In the genomic region with DNA sequence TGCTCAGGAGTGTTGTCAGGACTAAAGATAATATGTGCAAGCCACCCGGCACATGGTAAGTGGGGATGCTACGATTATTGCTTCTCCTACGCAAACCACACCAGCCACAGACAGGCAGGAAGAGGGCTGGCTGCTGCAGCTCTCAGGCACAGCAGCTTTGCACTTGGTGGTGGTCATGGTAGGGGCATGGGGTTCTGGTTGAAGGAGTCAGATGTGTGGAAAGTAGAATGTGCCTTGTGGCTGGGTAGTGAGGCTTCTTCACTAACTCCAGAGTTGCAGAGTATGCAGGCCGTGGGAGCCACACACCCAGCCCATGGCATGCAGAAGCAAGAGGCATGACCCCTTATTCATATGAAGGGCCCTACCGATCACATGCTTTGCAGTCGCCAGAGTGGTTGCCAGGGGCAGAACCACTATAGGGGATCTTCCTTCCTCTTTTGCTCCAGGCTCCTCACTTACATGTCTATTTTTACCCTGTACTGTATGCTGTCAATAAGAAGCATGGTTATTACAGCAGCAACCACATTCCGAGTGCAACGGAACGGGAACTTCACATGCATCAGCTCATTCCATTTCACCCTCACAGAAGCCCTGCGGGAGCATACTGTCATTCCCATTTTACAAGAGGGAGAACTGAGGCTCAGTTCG, we compare ENCODE assay signal across 1 cellular context.
TF ChIP-seq lines count a peak whose summit lies in the region.

No MANE protein-coding gene starts in this region.

TF ChIP-seq in GM12878, 131 proteins besides CTCF, POLR2A, EP300 and RAD21 (continued from another document and continues in another):
- TF ChIP-seq ZBTB40 (IDR thresholded peaks at IDR 0.05; ENCODE audit: borderline replicate concordance) = no peak
- no peak for TF ChIP-seq EZH2 (IDR thresholded peaks at IDR 0.05; ENCODE audit: borderline replicate concordance, control insufficient read depth, low read depth, low read length)
- TF ChIP-seq PAX8 (IDR thresholded peaks at IDR 0.05) = no peak
- no peak for TF ChIP-seq FOS (IDR thresholded peaks at IDR 0.05; ENCODE audit: borderline replicate concordance, extremely low read depth, insufficient read length)
- peak; percentile 86 for TF ChIP-seq IKZF1 (conservative IDR thresholded peaks at IDR 0.05)
- TF ChIP-seq SREBF2 (IDR thresholded peaks at IDR 0.05; ENCODE audit: low read length) = no peak
- no peak for TF ChIP-seq RBBP5 (conservative IDR thresholded peaks at IDR 0.05)
- no peak for TF ChIP-seq HDAC2 (IDR thresholded peaks at IDR 0.05)
- no peak for TF ChIP-seq KLF5 (IDR thresholded peaks at IDR 0.05; ENCODE audit: partially characterized antibody)
- 0 out of 2 replicates have a peak, but pooled peaks have one; percentile 33 for TF ChIP-seq ZBED1 (IDR thresholded peaks at IDR 0.05; ENCODE audit: borderline replicate concordance)
- TF ChIP-seq, protein P1, sequence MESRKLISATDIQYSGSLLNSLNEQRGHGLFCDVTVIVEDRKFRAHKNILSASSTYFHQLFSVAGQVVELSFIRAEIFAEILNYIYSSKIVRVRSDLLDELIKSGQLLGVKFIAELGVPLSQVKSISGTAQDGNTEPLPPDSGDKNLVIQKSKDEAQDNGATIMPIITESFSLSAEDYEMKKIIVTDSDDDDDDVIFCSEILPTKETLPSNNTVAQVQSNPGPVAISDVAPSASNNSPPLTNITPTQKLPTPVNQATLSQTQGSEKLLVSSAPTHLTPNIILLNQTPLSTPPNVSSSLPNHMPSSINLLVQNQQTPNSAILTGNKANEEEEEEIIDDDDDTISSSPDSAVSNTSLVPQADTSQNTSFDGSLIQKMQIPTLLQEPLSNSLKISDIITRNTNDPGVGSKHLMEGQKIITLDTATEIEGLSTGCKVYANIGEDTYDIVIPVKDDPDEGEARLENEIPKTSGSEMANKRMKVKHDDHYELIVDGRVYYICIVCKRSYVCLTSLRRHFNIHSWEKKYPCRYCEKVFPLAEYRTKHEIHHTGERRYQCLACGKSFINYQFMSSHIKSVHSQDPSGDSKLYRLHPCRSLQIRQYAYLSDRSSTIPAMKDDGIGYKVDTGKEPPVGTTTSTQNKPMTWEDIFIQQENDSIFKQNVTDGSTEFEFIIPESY (IDR thresholded peaks at IDR 0.05) = no peak
- no peak for TF ChIP-seq CEBPZ (IDR thresholded peaks at IDR 0.05; ENCODE audit: low read depth, low read length)
- TF ChIP-seq CBFB (IDR thresholded peaks at IDR 0.05; ENCODE audit: low read depth) = peak; percentile 88
- TF ChIP-seq ZNF207 (IDR thresholded peaks at IDR 0.05; ENCODE audit: borderline replicate concordance) = no peak
- TF ChIP-seq SIX5 (IDR thresholded peaks at IDR 0.05; ENCODE audit: low read depth, low read length, severe bottlenecking) = no peak
- TF ChIP-seq JUND (IDR thresholded peaks at IDR 0.05; ENCODE audit: low read depth, low read length) = no peak
- peak; percentile 85 for TF ChIP-seq DPF2 (IDR thresholded peaks at IDR 0.05)
- no peak for TF ChIP-seq E2F4 (IDR thresholded peaks at IDR 0.05; ENCODE audit: low read depth, low read length)
- TF ChIP-seq EGR1 (IDR thresholded peaks at IDR 0.05; ENCODE audit: borderline replicate concordance in 1 of 2, low read depth in 2 of 2, low read length in 2 of 2) = peak in 1 of 2 experiments; percentile 68; a peak in 2 of 3 replicates
- TF ChIP-seq, protein P2, sequence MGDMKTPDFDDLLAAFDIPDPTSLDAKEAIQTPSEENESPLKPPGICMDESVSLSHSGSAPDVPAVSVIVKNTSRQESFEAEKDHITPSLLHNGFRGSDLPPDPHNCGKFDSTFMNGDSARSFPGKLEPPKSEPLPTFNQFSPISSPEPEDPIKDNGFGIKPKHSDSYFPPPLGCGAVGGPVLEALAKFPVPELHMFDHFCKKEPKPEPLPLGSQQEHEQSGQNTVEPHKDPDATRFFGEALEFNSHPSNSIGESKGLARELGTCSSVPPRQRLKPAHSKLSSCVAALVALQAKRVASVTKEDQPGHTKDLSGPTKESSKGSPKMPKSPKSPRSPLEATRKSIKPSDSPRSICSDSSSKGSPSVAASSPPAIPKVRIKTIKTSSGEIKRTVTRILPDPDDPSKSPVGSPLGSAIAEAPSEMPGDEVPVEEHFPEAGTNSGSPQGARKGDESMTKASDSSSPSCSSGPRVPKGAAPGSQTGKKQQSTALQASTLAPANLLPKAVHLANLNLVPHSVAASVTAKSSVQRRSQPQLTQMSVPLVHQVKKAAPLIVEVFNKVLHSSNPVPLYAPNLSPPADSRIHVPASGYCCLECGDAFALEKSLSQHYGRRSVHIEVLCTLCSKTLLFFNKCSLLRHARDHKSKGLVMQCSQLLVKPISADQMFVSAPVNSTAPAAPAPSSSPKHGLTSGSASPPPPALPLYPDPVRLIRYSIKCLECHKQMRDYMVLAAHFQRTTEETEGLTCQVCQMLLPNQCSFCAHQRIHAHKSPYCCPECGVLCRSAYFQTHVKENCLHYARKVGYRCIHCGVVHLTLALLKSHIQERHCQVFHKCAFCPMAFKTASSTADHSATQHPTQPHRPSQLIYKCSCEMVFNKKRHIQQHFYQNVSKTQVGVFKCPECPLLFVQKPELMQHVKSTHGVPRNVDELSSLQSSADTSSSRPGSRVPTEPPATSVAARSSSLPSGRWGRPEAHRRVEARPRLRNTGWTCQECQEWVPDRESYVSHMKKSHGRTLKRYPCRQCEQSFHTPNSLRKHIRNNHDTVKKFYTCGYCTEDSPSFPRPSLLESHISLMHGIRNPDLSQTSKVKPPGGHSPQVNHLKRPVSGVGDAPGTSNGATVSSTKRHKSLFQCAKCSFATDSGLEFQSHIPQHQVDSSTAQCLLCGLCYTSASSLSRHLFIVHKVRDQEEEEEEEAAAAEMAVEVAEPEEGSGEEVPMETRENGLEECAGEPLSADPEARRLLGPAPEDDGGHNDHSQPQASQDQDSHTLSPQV (IDR thresholded peaks at IDR 0.05) = no peak
- TF ChIP-seq MTA3 (IDR thresholded peaks at IDR 0.05; ENCODE audit: borderline replicate concordance, low read length) = peak; percentile 73; the same call in 1 of the 2 replicates
- TF ChIP-seq LARP7 (IDR thresholded peaks at IDR 0.05) = no peak
- TF ChIP-seq CUX1 (IDR thresholded peaks at IDR 0.05; ENCODE audit: insufficient replicate concordance, low read depth, low read length) = peak; percentile 35
- no peak for TF ChIP-seq ZNF384 (IDR thresholded peaks at IDR 0.05; ENCODE audit: borderline replicate concordance, low read depth, low read length)
- peak; percentile 99 for TF ChIP-seq RUNX3 (IDR thresholded peaks at IDR 0.05; ENCODE audit: low read length)
- TF ChIP-seq, protein P3, sequence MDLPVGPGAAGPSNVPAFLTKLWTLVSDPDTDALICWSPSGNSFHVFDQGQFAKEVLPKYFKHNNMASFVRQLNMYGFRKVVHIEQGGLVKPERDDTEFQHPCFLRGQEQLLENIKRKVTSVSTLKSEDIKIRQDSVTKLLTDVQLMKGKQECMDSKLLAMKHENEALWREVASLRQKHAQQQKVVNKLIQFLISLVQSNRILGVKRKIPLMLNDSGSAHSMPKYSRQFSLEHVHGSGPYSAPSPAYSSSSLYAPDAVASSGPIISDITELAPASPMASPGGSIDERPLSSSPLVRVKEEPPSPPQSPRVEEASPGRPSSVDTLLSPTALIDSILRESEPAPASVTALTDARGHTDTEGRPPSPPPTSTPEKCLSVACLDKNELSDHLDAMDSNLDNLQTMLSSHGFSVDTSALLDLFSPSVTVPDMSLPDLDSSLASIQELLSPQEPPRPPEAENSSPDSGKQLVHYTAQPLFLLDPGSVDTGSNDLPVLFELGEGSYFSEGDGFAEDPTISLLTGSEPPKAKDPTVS (IDR thresholded peaks at IDR 0.05; ENCODE audit: low read depth, low read length) = no peak
- TF ChIP-seq FOXM1 (IDR thresholded peaks at IDR 0.05; ENCODE audit: low read depth, low read length) = no peak
- peak; percentile 73 for TF ChIP-seq RAD51 (IDR thresholded peaks at IDR 0.05)
- peak; percentile 25; the same call in 1 of the 2 replicates for TF ChIP-seq CREB1 (IDR thresholded peaks at IDR 0.05; ENCODE audit: low read depth)
- TF ChIP-seq STAT3 (IDR thresholded peaks at IDR 0.05; ENCODE audit: low read depth, low read length) = no peak
- peak; percentile 21; the same call in 1 of the 2 replicates for TF ChIP-seq ZNF24 (IDR thresholded peaks at IDR 0.05)
- 0 out of 2 replicates have a peak, but pooled peaks have one; percentile 75 for TF ChIP-seq PAX5 (IDR thresholded peaks at IDR 0.05; ENCODE audit: borderline replicate concordance, low read depth, low read length)
- TF ChIP-seq TBL1XR1 (IDR thresholded peaks at IDR 0.05; ENCODE audit: low read depth, low read length) = no peak
